ENCODE assay signal across 13 cellular contexts in the genomic region with DNA sequence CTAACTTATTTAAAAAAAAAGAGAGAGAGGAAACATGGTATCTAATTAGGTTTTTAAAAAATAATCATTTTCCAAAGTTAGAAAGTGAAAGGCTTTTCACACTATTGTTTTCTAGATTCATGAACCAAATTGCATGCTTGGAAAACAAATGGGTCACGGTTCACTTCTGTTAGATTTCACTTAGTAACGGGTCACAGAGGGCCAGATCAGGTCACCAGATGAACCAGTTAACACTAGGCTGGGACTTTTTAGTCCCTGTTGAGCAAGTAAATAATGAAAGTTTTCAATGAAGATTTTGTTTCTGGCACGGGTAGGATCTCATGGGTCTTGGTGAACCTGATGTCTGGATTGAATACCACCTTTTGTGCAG.
DNase-seq lines count a peak whose midpoint lies in the region; ATAC-seq and TF ChIP-seq lines count a peak whose summit lies in the region.
"Had no signal": no experiment of that assay in that cellular context is flagged by ENCODE, and none has a peak within 500 bp of the region (broad histone marks: within the 10 kb centered on the region; RNA-seq: fewer than 3 reads in every experiment).

No MANE protein-coding gene starts in this region.

- H3K36me3 ChIP-seq in ectodermal cell (ENCODE audit: control insufficient read depth, insufficient read depth, low read length) (no peaks in the 10 kb centered on the region), MG63 (no peaks in the 10 kb centered on the region)
- H3K36me3 ChIP-seq: BE2C, gastrocnemius medialis, prostate gland, spleen, thyroid gland, WERI-Rb-1 had no signal

- H3K9me3 ChIP-seq in ectodermal cell (ENCODE audit: control insufficient read depth, low read length) (no peaks in the 10 kb centered on the region), MG63 (no peaks in the 10 kb centered on the region)
- H3K9me3 ChIP-seq: BE2C, gastrocnemius medialis, prostate gland, spleen, thyroid gland had no signal

- DNase-seq in NB4 (ENCODE audit: low read depth) (peak; percentile 31), progenitor cell of endocrine pancreas (ENCODE audit: low spot score, unreplicated experiment) (no peak), T1000 (lab: John Stamatoyannopoulos, UW) (no peak), MG63 (no peak), cerebellar nuclear complex (lab: John Stamatoyannopoulos, UW) (no peak)
- DNase-seq: spleen had no signal

- H3K27ac ChIP-seq in ectodermal cell (ENCODE audit: insufficient read depth, low read depth, low read length, poor library complexity, severe bottlenecking), result peak overlapping the region; percentile 13
- H3K27ac ChIP-seq: gastrocnemius medialis, WERI-Rb-1 had no signal

- TF ChIP-seq CTCF in NB4 (IDR thresholded peaks at IDR 0.05; ENCODE audit: low read depth, low read length), result no peak
- TF ChIP-seq CTCF in progenitor cell of endocrine pancreas (IDR thresholded peaks at IDR 0.05; ENCODE audit: unreplicated experiment), result no peak

- peaks cover 5% of the 10 kb centered on the region for H3K4me1 ChIP-seq in ectodermal cell (ENCODE audit: control insufficient read depth, insufficient read depth, low read length)
- H3K4me1 ChIP-seq: BE2C, gastrocnemius medialis, prostate gland had no signal

- H3K27ac Mint-ChIP-seq in progenitor cell of endocrine pancreas, result peak overlapping the region; percentile 47

- peaks cover 10% of the 10 kb centered on the region for H3K4me1 Mint-ChIP-seq in progenitor cell of endocrine pancreas (ENCODE audit: low read depth)

- no peaks in the 10 kb centered on the region for H3K27me3 Mint-ChIP-seq in progenitor cell of endocrine pancreas

- H3K27me3 ChIP-seq in ectodermal cell (ENCODE audit: control insufficient read depth, insufficient read depth, low read length, poor library complexity, severe bottlenecking) (no peaks in the 10 kb centered on the region), MG63 (no peaks in the 10 kb centered on the region)
- H3K27me3 ChIP-seq: BE2C, gastrocnemius medialis, spleen, thyroid gland had no signal

- no peaks in the 10 kb centered on the region for H3K36me3 Mint-ChIP-seq in progenitor cell of endocrine pancreas (ENCODE audit: insufficient read depth)

- H3K4me3 ChIP-seq in NB4 (ENCODE audit: low read depth, low read length) (no peak overlapping the region), ectodermal cell (ENCODE audit: insufficient read depth, low read depth, low read length) (no peak overlapping the region), MG63 (no peak overlapping the region)
- H3K4me3 ChIP-seq: prostate gland, thyroid gland had no signal

- no peaks in the 10 kb centered on the region for H3K9me3 Mint-ChIP-seq in progenitor cell of endocrine pancreas (ENCODE audit: low read depth)

- no peak for TF ChIP-seq POLR2A in NB4 (IDR thresholded peaks at IDR 0.05; ENCODE audit: extremely low read depth, insufficient read length)

- ATAC-seq in GM18907 (IDR thresholded peaks at IDR 0.05; ENCODE audit: unreplicated experiment), result peak; percentile 36

- H3K4me3 Mint-ChIP-seq in progenitor cell of endocrine pancreas (ENCODE audit: low read depth), result no peak overlapping the region

- WGBS in ectodermal cell, 2 experiments, result 71 to 76% methylated on average over 3 of the region's 3 CpGs
